1 cellular context compared by ENCODE assay signal in genomic region chr22:31241200-31241599, GRCh38.
A peak's percentile ranks its signal among the peaks of the same experiment; 100 is the strongest.
TF ChIP-seq lines count a peak whose summit lies in the region.

No MANE protein-coding gene starts in this region.

TF ChIP-seq in IMR-90, 13 proteins besides CTCF, POLR2A, EP300 and RAD21:
- no peak for TF ChIP-seq SMC3 (IDR thresholded peaks at IDR 0.05; ENCODE audit: low read depth, low read length)
- peak; percentile 45; the same call in 1 of the 2 replicates for TF ChIP-seq FOS (IDR thresholded peaks at IDR 0.05; ENCODE audit: low read depth, low read length)
